ENCODE assay signal across 2 cellular contexts in the genomic region with DNA sequence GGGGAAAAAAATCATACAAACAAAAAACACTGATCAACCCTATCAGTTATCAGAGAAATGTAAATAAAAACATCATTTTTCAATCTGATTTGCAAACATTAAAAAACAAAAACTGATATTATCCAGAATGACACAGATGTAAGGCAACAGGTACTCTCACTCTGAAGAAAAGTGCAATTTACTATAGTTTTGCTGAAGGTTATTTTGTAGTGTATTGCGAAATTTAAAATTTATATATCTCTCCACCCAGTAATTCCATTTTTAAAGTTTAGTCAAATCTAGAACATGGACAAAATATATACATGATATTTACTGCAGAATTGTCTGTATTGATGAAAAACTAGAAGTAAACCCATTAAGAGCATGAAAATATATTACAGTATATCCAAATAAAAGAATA.
TF ChIP-seq lines count a peak whose summit lies in the region.

No MANE protein-coding gene starts in this region.

TF ChIP-seq in HEK293, 187 proteins besides CTCF, POLR2A, EP300 and RAD21 (continued from another document):
- TF ChIP-seq, protein P1, sequence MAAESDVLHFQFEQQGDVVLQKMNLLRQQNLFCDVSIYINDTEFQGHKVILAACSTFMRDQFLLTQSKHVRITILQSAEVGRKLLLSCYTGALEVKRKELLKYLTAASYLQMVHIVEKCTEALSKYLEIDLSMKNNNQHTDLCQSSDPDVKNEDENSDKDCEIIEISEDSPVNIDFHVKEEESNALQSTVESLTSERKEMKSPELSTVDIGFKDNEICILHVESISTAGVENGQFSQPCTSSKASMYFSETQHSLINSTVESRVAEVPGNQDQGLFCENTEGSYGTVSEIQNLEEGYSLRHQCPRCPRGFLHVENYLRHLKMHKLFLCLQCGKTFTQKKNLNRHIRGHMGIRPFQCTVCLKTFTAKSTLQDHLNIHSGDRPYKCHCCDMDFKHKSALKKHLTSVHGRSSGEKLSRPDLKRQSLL (tag by site-specific recombination; IDR thresholded peaks at IDR 0.05) = no peak
- TF ChIP-seq, protein P2, sequence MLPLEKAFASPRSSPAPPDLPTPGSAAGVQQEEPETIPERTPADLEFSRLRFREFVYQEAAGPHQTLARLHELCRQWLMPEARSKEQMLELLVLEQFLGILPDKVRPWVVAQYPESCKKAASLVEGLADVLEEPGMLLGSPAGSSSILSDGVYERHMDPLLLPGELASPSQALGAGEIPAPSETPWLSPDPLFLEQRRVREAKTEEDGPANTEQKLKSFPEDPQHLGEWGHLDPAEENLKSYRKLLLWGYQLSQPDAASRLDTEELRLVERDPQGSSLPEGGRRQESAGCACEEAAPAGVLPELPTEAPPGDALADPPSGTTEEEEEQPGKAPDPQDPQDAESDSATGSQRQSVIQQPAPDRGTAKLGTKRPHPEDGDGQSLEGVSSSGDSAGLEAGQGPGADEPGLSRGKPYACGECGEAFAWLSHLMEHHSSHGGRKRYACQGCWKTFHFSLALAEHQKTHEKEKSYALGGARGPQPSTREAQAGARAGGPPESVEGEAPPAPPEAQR (tag by site-specific recombination; IDR thresholded peaks at IDR 0.05) = no peak
- TF ChIP-seq ZBTB48 (tag by site-specific recombination; IDR thresholded peaks at IDR 0.05) (no peak), SCRT2 (tag by site-specific recombination; IDR thresholded peaks at IDR 0.05) (0 out of 2 replicates have a peak, but pooled peaks have one; percentile 35)
- TF ChIP-seq, protein P3, sequence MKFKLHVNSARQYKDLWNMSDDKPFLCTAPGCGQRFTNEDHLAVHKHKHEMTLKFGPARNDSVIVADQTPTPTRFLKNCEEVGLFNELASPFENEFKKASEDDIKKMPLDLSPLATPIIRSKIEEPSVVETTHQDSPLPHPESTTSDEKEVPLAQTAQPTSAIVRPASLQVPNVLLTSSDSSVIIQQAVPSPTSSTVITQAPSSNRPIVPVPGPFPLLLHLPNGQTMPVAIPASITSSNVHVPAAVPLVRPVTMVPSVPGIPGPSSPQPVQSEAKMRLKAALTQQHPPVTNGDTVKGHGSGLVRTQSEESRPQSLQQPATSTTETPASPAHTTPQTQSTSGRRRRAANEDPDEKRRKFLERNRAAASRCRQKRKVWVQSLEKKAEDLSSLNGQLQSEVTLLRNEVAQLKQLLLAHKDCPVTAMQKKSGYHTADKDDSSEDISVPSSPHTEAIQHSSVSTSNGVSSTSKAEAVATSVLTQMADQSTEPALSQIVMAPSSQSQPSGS (tag by site-specific recombination; IDR thresholded peaks at IDR 0.05; ENCODE audit: low read depth) = no peak

TF ChIP-seq in H1, 55 proteins besides CTCF, POLR2A, EP300 and RAD21:
- TF ChIP-seq, protein P4, sequence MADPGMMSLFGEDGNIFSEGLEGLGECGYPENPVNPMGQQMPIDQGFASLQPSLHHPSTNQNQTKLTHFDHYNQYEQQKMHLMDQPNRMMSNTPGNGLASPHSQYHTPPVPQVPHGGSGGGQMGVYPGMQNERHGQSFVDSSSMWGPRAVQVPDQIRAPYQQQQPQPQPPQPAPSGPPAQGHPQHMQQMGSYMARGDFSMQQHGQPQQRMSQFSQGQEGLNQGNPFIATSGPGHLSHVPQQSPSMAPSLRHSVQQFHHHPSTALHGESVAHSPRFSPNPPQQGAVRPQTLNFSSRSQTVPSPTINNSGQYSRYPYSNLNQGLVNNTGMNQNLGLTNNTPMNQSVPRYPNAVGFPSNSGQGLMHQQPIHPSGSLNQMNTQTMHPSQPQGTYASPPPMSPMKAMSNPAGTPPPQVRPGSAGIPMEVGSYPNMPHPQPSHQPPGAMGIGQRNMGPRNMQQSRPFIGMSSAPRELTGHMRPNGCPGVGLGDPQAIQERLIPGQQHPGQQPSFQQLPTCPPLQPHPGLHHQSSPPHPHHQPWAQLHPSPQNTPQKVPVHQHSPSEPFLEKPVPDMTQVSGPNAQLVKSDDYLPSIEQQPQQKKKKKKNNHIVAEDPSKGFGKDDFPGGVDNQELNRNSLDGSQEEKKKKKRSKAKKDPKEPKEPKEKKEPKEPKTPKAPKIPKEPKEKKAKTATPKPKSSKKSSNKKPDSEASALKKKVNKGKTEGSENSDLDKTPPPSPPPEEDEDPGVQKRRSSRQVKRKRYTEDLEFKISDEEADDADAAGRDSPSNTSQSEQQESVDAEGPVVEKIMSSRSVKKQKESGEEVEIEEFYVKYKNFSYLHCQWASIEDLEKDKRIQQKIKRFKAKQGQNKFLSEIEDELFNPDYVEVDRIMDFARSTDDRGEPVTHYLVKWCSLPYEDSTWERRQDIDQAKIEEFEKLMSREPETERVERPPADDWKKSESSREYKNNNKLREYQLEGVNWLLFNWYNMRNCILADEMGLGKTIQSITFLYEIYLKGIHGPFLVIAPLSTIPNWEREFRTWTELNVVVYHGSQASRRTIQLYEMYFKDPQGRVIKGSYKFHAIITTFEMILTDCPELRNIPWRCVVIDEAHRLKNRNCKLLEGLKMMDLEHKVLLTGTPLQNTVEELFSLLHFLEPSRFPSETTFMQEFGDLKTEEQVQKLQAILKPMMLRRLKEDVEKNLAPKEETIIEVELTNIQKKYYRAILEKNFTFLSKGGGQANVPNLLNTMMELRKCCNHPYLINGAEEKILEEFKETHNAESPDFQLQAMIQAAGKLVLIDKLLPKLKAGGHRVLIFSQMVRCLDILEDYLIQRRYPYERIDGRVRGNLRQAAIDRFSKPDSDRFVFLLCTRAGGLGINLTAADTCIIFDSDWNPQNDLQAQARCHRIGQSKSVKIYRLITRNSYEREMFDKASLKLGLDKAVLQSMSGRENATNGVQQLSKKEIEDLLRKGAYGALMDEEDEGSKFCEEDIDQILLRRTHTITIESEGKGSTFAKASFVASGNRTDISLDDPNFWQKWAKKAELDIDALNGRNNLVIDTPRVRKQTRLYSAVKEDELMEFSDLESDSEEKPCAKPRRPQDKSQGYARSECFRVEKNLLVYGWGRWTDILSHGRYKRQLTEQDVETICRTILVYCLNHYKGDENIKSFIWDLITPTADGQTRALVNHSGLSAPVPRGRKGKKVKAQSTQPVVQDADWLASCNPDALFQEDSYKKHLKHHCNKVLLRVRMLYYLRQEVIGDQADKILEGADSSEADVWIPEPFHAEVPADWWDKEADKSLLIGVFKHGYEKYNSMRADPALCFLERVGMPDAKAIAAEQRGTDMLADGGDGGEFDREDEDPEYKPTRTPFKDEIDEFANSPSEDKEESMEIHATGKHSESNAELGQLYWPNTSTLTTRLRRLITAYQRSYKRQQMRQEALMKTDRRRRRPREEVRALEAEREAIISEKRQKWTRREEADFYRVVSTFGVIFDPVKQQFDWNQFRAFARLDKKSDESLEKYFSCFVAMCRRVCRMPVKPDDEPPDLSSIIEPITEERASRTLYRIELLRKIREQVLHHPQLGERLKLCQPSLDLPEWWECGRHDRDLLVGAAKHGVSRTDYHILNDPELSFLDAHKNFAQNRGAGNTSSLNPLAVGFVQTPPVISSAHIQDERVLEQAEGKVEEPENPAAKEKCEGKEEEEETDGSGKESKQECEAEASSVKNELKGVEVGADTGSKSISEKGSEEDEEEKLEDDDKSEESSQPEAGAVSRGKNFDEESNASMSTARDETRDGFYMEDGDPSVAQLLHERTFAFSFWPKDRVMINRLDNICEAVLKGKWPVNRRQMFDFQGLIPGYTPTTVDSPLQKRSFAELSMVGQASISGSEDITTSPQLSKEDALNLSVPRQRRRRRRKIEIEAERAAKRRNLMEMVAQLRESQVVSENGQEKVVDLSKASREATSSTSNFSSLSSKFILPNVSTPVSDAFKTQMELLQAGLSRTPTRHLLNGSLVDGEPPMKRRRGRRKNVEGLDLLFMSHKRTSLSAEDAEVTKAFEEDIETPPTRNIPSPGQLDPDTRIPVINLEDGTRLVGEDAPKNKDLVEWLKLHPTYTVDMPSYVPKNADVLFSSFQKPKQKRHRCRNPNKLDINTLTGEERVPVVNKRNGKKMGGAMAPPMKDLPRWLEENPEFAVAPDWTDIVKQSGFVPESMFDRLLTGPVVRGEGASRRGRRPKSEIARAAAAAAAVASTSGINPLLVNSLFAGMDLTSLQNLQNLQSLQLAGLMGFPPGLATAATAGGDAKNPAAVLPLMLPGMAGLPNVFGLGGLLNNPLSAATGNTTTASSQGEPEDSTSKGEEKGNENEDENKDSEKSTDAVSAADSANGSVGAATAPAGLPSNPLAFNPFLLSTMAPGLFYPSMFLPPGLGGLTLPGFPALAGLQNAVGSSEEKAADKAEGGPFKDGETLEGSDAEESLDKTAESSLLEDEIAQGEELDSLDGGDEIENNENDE (IDR thresholded peaks at IDR 0.05; ENCODE audit: insufficient replicate concordance, low read length) = no peak
- peak; percentile 48; the same call in 1 of the 2 replicates for TF ChIP-seq CEBPB (IDR thresholded peaks at IDR 0.05; ENCODE audit: low read depth, low read length)
